In genomic region chrY:7102680-7103079, GRCh38 we compare ENCODE assay signal across 15 cellular contexts.
DNase-seq lines count a peak whose midpoint lies in the region; ATAC-seq and TF ChIP-seq lines count a peak whose summit lies in the region.
"Had no signal": no experiment of that assay in that cellular context is flagged by ENCODE, and none has a peak within 500 bp of the region (broad histone marks: within the 10 kb centered on the region; RNA-seq: fewer than 3 reads in every experiment).

No MANE protein-coding gene starts in this region.

- no peak for ATAC-seq in activated CD8-positive, alpha-beta memory T cell treated with anti-CD3 and anti-CD28 coated beads, Interleukin-2, amount 10 ng/mL, durations not matched to agents 7 days and 5 days
- peak; percentile 52 for ATAC-seq in central memory CD8-positive, alpha-beta T cell (replicated peaks; ENCODE audit: extremely low read depth, poor library complexity, severe bottlenecking)
- peak in 2 of 3 donors; percentile 52 to 54 for ATAC-seq in natural killer cell
- ATAC-seq in stimulated activated effector memory CD8-positive, alpha-beta T cell treated with anti-CD3 and anti-CD28 coated beads, Interleukin-12 subunit alpha, Interleukin-12 subunit beta, amount 100 ng/mL, for 72 hours: no peak
- no peak for ATAC-seq in GM18907 (IDR thresholded peaks at IDR 0.05; ENCODE audit: unreplicated experiment)

- POLR2A ChIA-PET in activated CD4-positive, alpha-beta memory T cell treated with anti-CD3 and anti-CD28 coated beads for 36 hours (lab: Charles Lee): no interaction called here

- DNase-seq in activated CD8-positive, alpha-beta memory T cell treated with anti-CD3 and anti-CD28 coated beads, Interleukin-2, amount 10 ng/mL, durations not matched to agents 7 days and 5 days: no peak
- DNase-seq in activated CD8-positive, alpha-beta memory T cell treated with anti-CD3 and anti-CD28 coated beads, Interleukin-2, amount 50 U/mL, for 48 hours: no peak
- DNase-seq in central memory CD8-positive, alpha-beta T cell (ENCODE audit: low spot score in 2 of 2): no peak
- no peak for DNase-seq in natural killer cell
- DNase-seq in stimulated activated effector memory CD8-positive, alpha-beta T cell treated with anti-CD3 and anti-CD28 coated beads, Interleukin-12 subunit alpha, Interleukin-12 subunit beta, amount 100 ng/mL, for 72 hours (ENCODE audit: low spot score in 2 of 2): no peak
- no peak for DNase-seq in SW480 (ENCODE audit: low spot score)
- no peak for DNase-seq in activated CD4-positive, alpha-beta memory T cell treated with anti-CD3 and anti-CD28 coated beads for 36 hours
- DNase-seq: C1 segment of cervical spinal cord; Caco-2; CD4-positive, alpha-beta memory T cell; DMS153; DND-41; HFFc6 had no signal

- H3K27me3 Mint-ChIP-seq in activated CD8-positive, alpha-beta memory T cell treated with anti-CD3 and anti-CD28 coated beads, Interleukin-2, amount 10 ng/mL, durations not matched to agents 7 days and 5 days: no peaks in the 10 kb centered on the region
- no peaks in the 10 kb centered on the region for H3K27me3 Mint-ChIP-seq in central memory CD8-positive, alpha-beta T cell
- peaks cover 0 to 7% of the 10 kb centered on the region in 2 donors for H3K27me3 Mint-ChIP-seq in natural killer cell (ENCODE audit: low read depth in 2 of 2)
- H3K27me3 Mint-ChIP-seq in activated CD4-positive, alpha-beta memory T cell treated with anti-CD3 and anti-CD28 coated beads for 36 hours: no peaks in the 10 kb centered on the region

- H3K9me3 Mint-ChIP-seq in activated CD8-positive, alpha-beta memory T cell treated with anti-CD3 and anti-CD28 coated beads, Interleukin-2, amount 10 ng/mL, durations not matched to agents 7 days and 5 days (ENCODE audit: low read depth): no peaks in the 10 kb centered on the region
- no peaks in the 10 kb centered on the region for H3K9me3 Mint-ChIP-seq in central memory CD8-positive, alpha-beta T cell
- H3K9me3 Mint-ChIP-seq in natural killer cell: no peaks in the 10 kb centered on the region
- no peaks in the 10 kb centered on the region for H3K9me3 Mint-ChIP-seq in stimulated activated effector memory CD8-positive, alpha-beta T cell treated with anti-CD3 and anti-CD28 coated beads, Interleukin-12 subunit alpha, Interleukin-12 subunit beta, amount 100 ng/mL, for 72 hours
- no peaks in the 10 kb centered on the region for H3K9me3 Mint-ChIP-seq in activated CD4-positive, alpha-beta memory T cell treated with anti-CD3 and anti-CD28 coated beads for 36 hours
- H3K9me3 Mint-ChIP-seq: CD4-positive, alpha-beta memory T cell; GM23338; HFFc6 had no signal

- peaks cover 41% of the 10 kb centered on the region for H3K4me1 Mint-ChIP-seq in activated CD8-positive, alpha-beta memory T cell treated with anti-CD3 and anti-CD28 coated beads, Interleukin-2, amount 10 ng/mL, durations not matched to agents 7 days and 5 days
- H3K4me1 Mint-ChIP-seq in central memory CD8-positive, alpha-beta T cell: peaks cover 54% of the 10 kb centered on the region
- peaks cover 0 to 47% of the 10 kb centered on the region in 2 donors for H3K4me1 Mint-ChIP-seq in natural killer cell
- peaks cover 43% of the 10 kb centered on the region for H3K4me1 Mint-ChIP-seq in stimulated activated effector memory CD8-positive, alpha-beta T cell treated with anti-CD3 and anti-CD28 coated beads, Interleukin-12 subunit alpha, Interleukin-12 subunit beta, amount 100 ng/mL, for 72 hours
- peaks cover 23% of the 10 kb centered on the region for H3K4me1 Mint-ChIP-seq in activated CD4-positive, alpha-beta memory T cell treated with anti-CD3 and anti-CD28 coated beads for 36 hours (ENCODE audit: low read depth)

- no peak for TF ChIP-seq CTCF in natural killer cell (IDR thresholded peaks at IDR 0.05)

- H3K36me3 Mint-ChIP-seq in activated CD8-positive, alpha-beta memory T cell treated with anti-CD3 and anti-CD28 coated beads, Interleukin-2, amount 10 ng/mL, durations not matched to agents 7 days and 5 days: no peaks in the 10 kb centered on the region
- no peaks in the 10 kb centered on the region for H3K36me3 Mint-ChIP-seq in central memory CD8-positive, alpha-beta T cell (ENCODE audit: insufficient read depth)
- no peaks in the 10 kb centered on the region for H3K36me3 Mint-ChIP-seq in natural killer cell
- no peaks in the 10 kb centered on the region for H3K36me3 Mint-ChIP-seq in stimulated activated effector memory CD8-positive, alpha-beta T cell treated with anti-CD3 and anti-CD28 coated beads, Interleukin-12 subunit alpha, Interleukin-12 subunit beta, amount 100 ng/mL, for 72 hours
- no peaks in the 10 kb centered on the region for H3K36me3 Mint-ChIP-seq in activated CD4-positive, alpha-beta memory T cell treated with anti-CD3 and anti-CD28 coated beads for 36 hours
- H3K36me3 Mint-ChIP-seq: CD4-positive, alpha-beta memory T cell had no signal

- H3K27ac Mint-ChIP-seq in activated CD8-positive, alpha-beta memory T cell treated with anti-CD3 and anti-CD28 coated beads, Interleukin-2, amount 10 ng/mL, durations not matched to agents 7 days and 5 days: peak overlapping the region; percentile 7
- H3K27ac Mint-ChIP-seq in central memory CD8-positive, alpha-beta T cell (ENCODE audit: low read depth): peak overlapping the region; percentile 64
- peak overlapping the region in 1 of 2 donors; percentile 80 for H3K27ac Mint-ChIP-seq in natural killer cell
- peak overlapping the region; percentile 49 for H3K27ac Mint-ChIP-seq in stimulated activated effector memory CD8-positive, alpha-beta T cell treated with anti-CD3 and anti-CD28 coated beads, Interleukin-12 subunit alpha, Interleukin-12 subunit beta, amount 100 ng/mL, for 72 hours
- no peak overlapping the region for H3K27ac Mint-ChIP-seq in activated CD4-positive, alpha-beta memory T cell treated with anti-CD3 and anti-CD28 coated beads for 36 hours
- H3K27ac Mint-ChIP-seq: GM23338, HFFc6 had no signal

- H3K4me3 Mint-ChIP-seq in activated CD8-positive, alpha-beta memory T cell treated with anti-CD3 and anti-CD28 coated beads, Interleukin-2, amount 10 ng/mL, durations not matched to agents 7 days and 5 days: no peak overlapping the region
- peak overlapping the region; percentile 39 for H3K4me3 Mint-ChIP-seq in central memory CD8-positive, alpha-beta T cell
- no peak overlapping the region for H3K4me3 Mint-ChIP-seq in natural killer cell
- H3K4me3 Mint-ChIP-seq in stimulated activated effector memory CD8-positive, alpha-beta T cell treated with anti-CD3 and anti-CD28 coated beads, Interleukin-12 subunit alpha, Interleukin-12 subunit beta, amount 100 ng/mL, for 72 hours: no peak overlapping the region
- no peak overlapping the region for H3K4me3 Mint-ChIP-seq in activated CD4-positive, alpha-beta memory T cell treated with anti-CD3 and anti-CD28 coated beads for 36 hours
- H3K4me3 Mint-ChIP-seq: CD4-positive, alpha-beta memory T cell had no signal

- intact Hi-C loops in natural killer cell (cut with micrococcal nuclease): no loop called here
- intact Hi-C loops in activated CD4-positive, alpha-beta memory T cell treated with anti-CD3 and anti-CD28 coated beads for 36 hours (cut with micrococcal nuclease): no loop called here

- CTCF ChIA-PET in activated CD8-positive, alpha-beta memory T cell treated with anti-CD3 and anti-CD28 coated beads, Interleukin-2, amount 10 ng/mL, durations not matched to agents 7 days and 5 days (lab: Charles Lee): no interaction called here
- CTCF ChIA-PET in activated CD4-positive, alpha-beta memory T cell treated with anti-CD3 and anti-CD28 coated beads for 36 hours (lab: Charles Lee): no interaction called here

Comparison
In these comparisons a context has a peak if more than half of its experiments do, and no peak if none do; other contexts are left out.
1. ATAC-seq: peak in central memory CD8-positive, alpha-beta T cell (single experiment) and natural killer cell (2 of 3); none in activated CD8-positive, alpha-beta memory T cell treated with anti-CD3 and anti-CD28 coated beads, Interleukin-2, amount 10 ng/mL, durations not matched to agents 7 days and 5 days (single experiment), stimulated activated effector memory CD8-positive, alpha-beta T cell treated with anti-CD3 and anti-CD28 coated beads, Interleukin-12 subunit alpha, Interleukin-12 subunit beta, amount 100 ng/mL, for 72 hours (single experiment) and GM18907 (single experiment).